25 cellular contexts compared by ENCODE assay signal in genomic region chrX:7107968-7108480, GRCh38. TPM values are rescaled to one million over a fixed set of nuclear protein-coding genes. Genes with fewer than 3 reads are reported as not detected.
A peak's percentile ranks its signal among the peaks of the same experiment; 100 is the strongest.
DNase-seq lines count a peak whose midpoint lies in the region; ATAC-seq, FAIRE-seq and TF ChIP-seq lines count a peak whose summit lies in the region.
"Had no signal": no experiment of that assay in that cellular context is flagged by ENCODE, and none has a peak within 500 bp of the region (broad histone marks: within the 10 kb centered on the region; RNA-seq: fewer than 3 reads in every experiment).

No MANE protein-coding gene starts in this region.

- FAIRE-seq in small intestine (lab: Jason Lieb, UNC): no peak
- FAIRE-seq: frontal cortex, urothelium cell line had no signal

- H4K20me1 ChIP-seq in OCI-LY1 (ENCODE audit: insufficient read depth, low read length): no peaks in the 10 kb centered on the region

- TF ChIP-seq POLR2A in spleen (IDR thresholded peaks at IDR 0.05): no peak

- ATAC-seq in left colon (peak; percentile 84), HG03460 (IDR thresholded peaks at IDR 0.05; ENCODE audit: unreplicated experiment) (no peak)
- ATAC-seq: A549; activated CD8-positive, alpha-beta memory T cell treated with anti-CD3 and anti-CD28 coated beads, Interleukin-2, amount 10 ng/mL, durations not matched to agents 7 days and 5 days; activated T-cell treated with anti-CD3 and anti-CD28 coated beads, Interleukin-2, amount 50 U/mL, for 4 hours; natural killer cell had no signal

- intact Hi-C loops in left colon (cut with DNase I, micrococcal nuclease) (no loop called here), spleen (cut with DNase I; ENCODE audit: low total_unique reads) (no loop called here)

- H3K4me2 ChIP-seq in OCI-LY1 (ENCODE audit: low read length): peak overlapping the region; percentile 73
- H3K4me2 ChIP-seq: A549 had no signal

- DNase-seq in COLO668 (lab: John Stamatoyannopoulos, UW; ENCODE audit: unreplicated experiment): peak; percentile 44
- no peak for DNase-seq in left colon
- peak; percentile 58 for DNase-seq in small intestine
- DNase-seq in spleen: no peak
- no peak for DNase-seq in epidermal melanocyte (ENCODE audit: insufficient read length, low spot score)
- no peak for DNase-seq in HK-2 (ENCODE audit: unreplicated experiment)
- DNase-seq: activated CD8-positive, alpha-beta memory T cell treated with anti-CD3 and anti-CD28 coated beads, Interleukin-2, amount 10 ng/mL, durations not matched to agents 7 days and 5 days; activated gamma-delta T cell treated with Interleukin-2 at 50 U/mL for 16 hours; activated naive CD8-positive, alpha-beta T cell treated with anti-CD3 and anti-CD28 coated beads, Interleukin-2, amount 10 ng/mL, durations not matched to agents 7 days and 5 days; activated T-cell treated with anti-CD3 and anti-CD28 coated beads, Interleukin-2, amount 50 U/mL, for 4 hours; CD4-positive, alpha-beta memory T cell; HCEC 1CT; heart right ventricle; IMR-90; natural killer cell; NCI-H1694 treated with DMSO at 0.1 percent for 48 hours; NCI-H2171 treated with DMSO at 0.1 percent for 48 hours; NCI-H510A treated with DMSO at 0.1 percent for 48 hours; stimulated activated naive CD4-positive, alpha-beta T cell treated with Interleukin-2 at 50 U/mL for 16 hours had no signal

- H3K36me3 ChIP-seq in OCI-LY1 (ENCODE audit: insufficient read depth, low read length): peaks cover 26% of the 10 kb centered on the region
- H3K36me3 ChIP-seq in small intestine (ENCODE audit: control insufficient read depth in 2 of 2, insufficient read depth in 2 of 2, low read length in 2 of 2): no peaks in the 10 kb centered on the region
- H3K36me3 ChIP-seq in spleen: peaks cover 0 to 34% (median 17%) of the 10 kb centered on the region in 6 donors

- peak overlapping the region; percentile 100 for H3K27ac ChIP-seq in OCI-LY1 (ENCODE audit: low read depth, low read length, poor library complexity, severe bottlenecking)
- no peak overlapping the region for H3K27ac ChIP-seq in small intestine (ENCODE audit: low read depth in 1 of 2, low read length in 1 of 2)
- H3K27ac ChIP-seq in spleen: no peak overlapping the region
- H3K27ac ChIP-seq: A549 had no signal

- peak overlapping the region; percentile 90 for H3K9ac ChIP-seq in OCI-LY1 (ENCODE audit: low read length)

- H3K79me2 ChIP-seq in OCI-LY1 (ENCODE audit: insufficient read depth, low read length): peaks cover 4% of the 10 kb centered on the region; the same call in 1 of the 2 replicates

- peak overlapping the region; percentile 43 for H3K4me3 ChIP-seq in OCI-LY1 (ENCODE audit: low read depth, low read length, poor library complexity, severe bottlenecking)
- H3K4me3 ChIP-seq in small intestine (ENCODE audit: low read depth in 1 of 2, low read length in 2 of 2): no peak overlapping the region
- H3K4me3 ChIP-seq in spleen: no peak overlapping the region
- H3K4me3 ChIP-seq: A549, lung had no signal

- H3K9me2 ChIP-seq in OCI-LY1 (ENCODE audit: low read depth, low read length): no peaks in the 10 kb centered on the region

- H3K4me1 ChIP-seq in OCI-LY1 (ENCODE audit: insufficient read depth, low read length, severe bottlenecking): peaks cover 79% of the 10 kb centered on the region
- H3K4me1 ChIP-seq in small intestine (ENCODE audit: control insufficient read depth in 2 of 2, insufficient read depth in 1 of 2, low read depth in 1 of 2, low read length in 1 of 2): peaks cover 0 to 5% of the 10 kb centered on the region in 2 donors
- peaks cover 11 to 34% (median 19%) of the 10 kb centered on the region in 6 donors for H3K4me1 ChIP-seq in spleen

- H3K27me3 ChIP-seq in OCI-LY1 (ENCODE audit: insufficient read depth, low read length) (no peaks in the 10 kb centered on the region), small intestine (ENCODE audit: control insufficient read depth in 2 of 2, insufficient read depth in 2 of 2, low read length in 2 of 2) (no peaks in the 10 kb centered on the region), spleen (replicated peaks in 1 of 7) (no peaks in the 10 kb centered on the region)
- H3K27me3 ChIP-seq: heart right ventricle had no signal

- no peaks in the 10 kb centered on the region for H3K9me3 ChIP-seq in OCI-LY1 (ENCODE audit: low read length)
- no peaks in the 10 kb centered on the region for H3K9me3 ChIP-seq in small intestine (ENCODE audit: control insufficient read depth, low read depth)
- H3K9me3 ChIP-seq in spleen: peaks cover 0 to 2% (median 0%) of the 10 kb centered on the region in 8 donors
- H3K9me3 ChIP-seq: heart right ventricle had no signal

- WGBS in small intestine, 3 donors: 33 to 81% (median 38%) methylated on average over 5 of the region's 5 CpGs
- 85 to 95% (median 93%) methylated on average over 3 to 5 of the region's 5 CpGs for WGBS in spleen, 5 donors

- no peaks in the 10 kb centered on the region; the same call in 1 of the 2 replicates for H3F3A ChIP-seq in OCI-LY1 (ENCODE audit: insufficient read depth, low read length)

- TF ChIP-seq CTCF in OCI-LY1 (IDR thresholded peaks at IDR 0.05; ENCODE audit: low read length): no peak
- no peak for TF ChIP-seq CTCF in spleen (IDR thresholded peaks at IDR 0.05 in 8 of 11, conservative IDR thresholded peaks at IDR 0.05 in 3 of 11)

- H2AFZ ChIP-seq in OCI-LY1 (ENCODE audit: low read length): no peak overlapping the region

RNA-seq across cellular contexts. Expression of gene STS, which starts 39.5 kb away (rescaled TPM):
- 10 to 100 TPM; 13.7 to 34.9 TPM for total RNA-seq in left colon
- polyA plus RNA-seq in small intestine: 1 to 10 TPM in 2 of 3 donors, under 1 TPM in 1; 0.67 to 3.4 (median 1.4) TPM
- total RNA-seq in spleen: 10 to 100 TPM in 2 of 7 donors, 1 to 10 TPM in 5; 5.3 to 11.9 (median 8.1) TPM
- 1 to 10 TPM; 1.3 to 1.8 (median 1.6) TPM for polyA plus RNA-seq in spleen

RNA-seq across cellular contexts. Expression of gene PUDP, which starts 39.9 kb away (rescaled TPM):
- total RNA-seq in left colon (10 to 100 TPM; 47.3 to 48.8 TPM), spleen (10 to 100 TPM; 19.6 to 27.2 (median 22.0) TPM)
- polyA plus RNA-seq in small intestine (10 to 100 TPM; 16.3 to 20.3 (median 16.8) TPM), spleen (10 to 100 TPM in 1 of 3 donors, 1 to 10 TPM in 2; 9.2 to 11.9 (median 9.4) TPM)

Comparison
In these comparisons a context has a peak if more than half of its experiments do, and no peak if none do; other contexts are left out.
1. DNase-seq: peak in COLO668 (single experiment) and small intestine (single experiment); none in left colon (0 of 2), spleen (single experiment), epidermal melanocyte (single experiment) and HK-2 (single experiment).